Comparison of ENCODE assay signal across 16 cellular contexts in the genomic region with DNA sequence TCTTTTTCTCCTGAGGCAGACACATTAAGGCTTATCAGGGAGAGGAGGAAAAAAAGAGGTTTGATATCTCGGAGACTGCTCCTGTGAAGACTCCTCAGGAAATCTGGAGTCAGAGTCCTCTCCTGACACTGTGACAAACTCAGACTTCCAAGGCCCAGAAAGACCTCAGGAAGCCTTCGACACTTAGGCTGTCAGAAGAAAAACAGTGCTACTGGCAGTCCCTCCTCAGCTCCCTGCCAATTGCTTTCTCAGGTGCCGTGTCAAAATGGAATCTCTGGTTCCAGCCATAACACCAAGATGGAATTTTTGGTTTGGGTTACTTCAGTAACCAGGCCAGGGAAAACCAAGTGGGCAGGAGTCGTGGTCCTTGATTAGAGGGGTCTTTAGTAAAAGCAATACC. TPM values are rescaled to one million over a fixed set of nuclear protein-coding genes. Genes with fewer than 3 reads are reported as not detected.
DNase-seq lines count a peak whose midpoint lies in the region.
"Had no signal": no experiment of that assay in that cellular context is flagged by ENCODE, and none has a peak within 500 bp of the region (broad histone marks: within the 10 kb centered on the region; RNA-seq: fewer than 3 reads in every experiment).

No MANE protein-coding gene starts in this region.

- POLR2A ChIA-PET in activated CD4-positive, alpha-beta memory T cell treated with anti-CD3 and anti-CD28 coated beads for 36 hours (lab: Charles Lee) = interaction anchor here (1.5 to 6.8 kb wide), 3 partner anchors 8 to 99 kb away, joined by 3 to 166 read pairs (median 70); a partner anchor contains a TSS

- WGBS in urinary bladder = 91% methylated on average over 4 of the region's 4 CpGs

- H3K36me3 ChIP-seq in urinary bladder (ENCODE audit: insufficient read depth) = no peaks in the 10 kb centered on the region
- H3K36me3 ChIP-seq: brain microvascular endothelial cell, suprapubic skin had no signal

- no peaks in the 10 kb centered on the region for H3K27me3 Mint-ChIP-seq in activated naive CD4-positive, alpha-beta T cell treated with anti-CD3 and anti-CD28 coated beads, Interleukin-2, amount 50 U/mL, for 24 hours
- no peaks in the 10 kb centered on the region for H3K27me3 Mint-ChIP-seq in activated CD4-positive, alpha-beta memory T cell treated with anti-CD3 and anti-CD28 coated beads for 36 hours

- CTCF ChIA-PET in activated CD4-positive, alpha-beta memory T cell treated with anti-CD3 and anti-CD28 coated beads for 36 hours (lab: Charles Lee) = interaction anchor here (0.9 to 10.9 kb wide), 7 partner anchors 9 to 116 kb away, joined by 3 to 142 read pairs (median 7); no protein-coding TSS in a partner anchor

- no peak overlapping the region for H3K27ac Mint-ChIP-seq in activated naive CD4-positive, alpha-beta T cell treated with anti-CD3 and anti-CD28 coated beads, Interleukin-2, amount 50 U/mL, for 24 hours
- peak overlapping the region; percentile 99 for H3K27ac Mint-ChIP-seq in activated CD4-positive, alpha-beta memory T cell treated with anti-CD3 and anti-CD28 coated beads for 36 hours

- no peak overlapping the region for H3K4me3 ChIP-seq in urinary bladder (ENCODE audit: low read depth, low read length)
- H3K4me3 ChIP-seq: suprapubic skin had no signal

- no peak for DNase-seq in activated naive CD4-positive, alpha-beta T cell treated with anti-CD3 and anti-CD28 coated beads, Interleukin-2, amount 50 U/mL, for 16 hours
- no peak for DNase-seq in activated CD4-positive, alpha-beta memory T cell treated with anti-CD3 and anti-CD28 coated beads for 36 hours
- peak; percentile 45 for DNase-seq in mesenteric fat pad (ENCODE audit: low spot score)
- DNase-seq in SIG-M5 (lab: John Stamatoyannopoulos, UW) = no peak
- no peak for DNase-seq in NCI-H524 (lab: John Stamatoyannopoulos, UW)
- DNase-seq in ureter (ENCODE audit: low spot score) = no peak
- DNase-seq: brain microvascular endothelial cell; DMS79; effector CD4-positive, alpha-beta T cell; NCI-H2081; small intestine had no signal

- peak overlapping the region; percentile 96 for H3K4me3 Mint-ChIP-seq in activated naive CD4-positive, alpha-beta T cell treated with anti-CD3 and anti-CD28 coated beads, Interleukin-2, amount 50 U/mL, for 24 hours
- H3K4me3 Mint-ChIP-seq in activated CD4-positive, alpha-beta memory T cell treated with anti-CD3 and anti-CD28 coated beads for 36 hours = peak overlapping the region; percentile 99

- no peaks in the 10 kb centered on the region for H3K9me3 Mint-ChIP-seq in activated naive CD4-positive, alpha-beta T cell treated with anti-CD3 and anti-CD28 coated beads, Interleukin-2, amount 50 U/mL, for 24 hours
- H3K9me3 Mint-ChIP-seq in activated CD4-positive, alpha-beta memory T cell treated with anti-CD3 and anti-CD28 coated beads for 36 hours = no peaks in the 10 kb centered on the region

- H3K36me3 Mint-ChIP-seq in activated naive CD4-positive, alpha-beta T cell treated with anti-CD3 and anti-CD28 coated beads, Interleukin-2, amount 50 U/mL, for 24 hours = peaks cover 6% of the 10 kb centered on the region
- peaks cover 32% of the 10 kb centered on the region for H3K36me3 Mint-ChIP-seq in activated CD4-positive, alpha-beta memory T cell treated with anti-CD3 and anti-CD28 coated beads for 36 hours

- intact Hi-C loops in activated CD4-positive, alpha-beta memory T cell treated with anti-CD3 and anti-CD28 coated beads for 36 hours (cut with micrococcal nuclease) = loop anchor here (2.0 to 10.0 kb wide), 2 partner anchors 51 to 1431 kb away; a partner anchor contains a TSS

- no peaks in the 10 kb centered on the region for H3K4me1 ChIP-seq in urinary bladder (ENCODE audit: insufficient read depth)
- H3K4me1 ChIP-seq: parathyroid adenoma had no signal

- H3K4me1 Mint-ChIP-seq in activated naive CD4-positive, alpha-beta T cell treated with anti-CD3 and anti-CD28 coated beads, Interleukin-2, amount 50 U/mL, for 24 hours = peaks cover 63% of the 10 kb centered on the region
- peaks cover 58% of the 10 kb centered on the region for H3K4me1 Mint-ChIP-seq in activated CD4-positive, alpha-beta memory T cell treated with anti-CD3 and anti-CD28 coated beads for 36 hours (ENCODE audit: low read depth)

- peak overlapping the region; percentile 11 for H3K27ac ChIP-seq in urinary bladder (ENCODE audit: low read depth)
- H3K27ac ChIP-seq: brain microvascular endothelial cell, parathyroid adenoma, suprapubic skin, VCaP had no signal

RNA-seq across cellular contexts. Expression of a gene that starts 4.1 kb away (rescaled TPM):
- 100 to 1,000 TPM in 1 of 2 experiments, 10 to 100 TPM in 1; 98.2 to 104 TPM for total RNA-seq in activated CD4-positive, alpha-beta memory T cell treated with anti-CD3 and anti-CD28 coated beads for 36 hours
- 82.2 TPM for total RNA-seq in mesenteric fat pad
- 20.8 TPM for total RNA-seq in urinary bladder
- 10.6 TPM for polyA plus RNA-seq in urinary bladder
- 41.9 TPM for total RNA-seq in ureter

RNA-seq across cellular contexts. Expression of a gene that starts 10.1 kb away (rescaled TPM):
- total RNA-seq in activated CD4-positive, alpha-beta memory T cell treated with anti-CD3 and anti-CD28 coated beads for 36 hours = not detected
- total RNA-seq in mesenteric fat pad (not detected), urinary bladder (not detected), ureter (not detected)
- not detected for polyA plus RNA-seq in urinary bladder
- total RNA-seq: suprapubic skin had no signal
- polyA plus RNA-seq: small intestine had no signal
